ENCODE assay signal across 1 cellular context in genomic region chr9:127980056-127980705, GRCh38.
A peak's percentile ranks its signal among the peaks of the same experiment; 100 is the strongest.
TF ChIP-seq lines count a peak whose summit lies in the region.

No MANE protein-coding gene starts in this region.

TF ChIP-seq in K562, 482 proteins besides CTCF, POLR2A, EP300 and RAD21 (continued from another document and continues in another):
- no peak for TF ChIP-seq PATZ1 (CRISPR knock-in tag; IDR thresholded peaks at IDR 0.05; ENCODE audit: borderline replicate concordance)
- 0 out of 2 replicates have a peak, but pooled peaks have one; percentile 48 for TF ChIP-seq ZBTB7A (IDR thresholded peaks at IDR 0.05; ENCODE audit: borderline replicate concordance, control insufficient read depth, low read depth, low read length)
- TF ChIP-seq YY1 (IDR thresholded peaks at IDR 0.05; ENCODE audit: borderline replicate concordance in 1 of 3, control insufficient read depth in 1 of 3, extremely low read depth in 1 of 3, insufficient read depth in 3 of 3, insufficient read length in 1 of 3, insufficient replicate concordance in 2 of 3, low read depth in 1 of 3, low read length in 2 of 3) = peak in 1 of 3 experiments; percentile 7
- TF ChIP-seq MIER1 (IDR thresholded peaks at IDR 0.05; ENCODE audit: low read depth) = no peak
- 0 out of 2 replicates have a peak, but pooled peaks have one; percentile 3 for TF ChIP-seq NFE2 (IDR thresholded peaks at IDR 0.05; ENCODE audit: low read depth)
- TF ChIP-seq SOX6 (IDR thresholded peaks at IDR 0.05) = 0 out of 2 replicates have a peak, but pooled peaks have one; percentile 11
- TF ChIP-seq, protein P1, sequence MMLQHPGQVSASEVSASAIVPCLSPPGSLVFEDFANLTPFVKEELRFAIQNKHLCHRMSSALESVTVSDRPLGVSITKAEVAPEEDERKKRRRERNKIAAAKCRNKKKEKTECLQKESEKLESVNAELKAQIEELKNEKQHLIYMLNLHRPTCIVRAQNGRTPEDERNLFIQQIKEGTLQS (IDR thresholded peaks at IDR 0.05) = no peak
- TF ChIP-seq, protein P1 (CRISPR knock-in tag; conservative IDR thresholded peaks at IDR 0.05) = no peak
- no peak for TF ChIP-seq PML (IDR thresholded peaks at IDR 0.05; ENCODE audit: low read length)
- TF ChIP-seq MECOM (CRISPR knock-in tag; IDR thresholded peaks at IDR 0.05) = no peak
- TF ChIP-seq KLF16 (IDR thresholded peaks at IDR 0.05) = no peak
- TF ChIP-seq CC2D1A (IDR thresholded peaks at IDR 0.05) = no peak
- TF ChIP-seq SP1 (CRISPR knock-in tag; IDR thresholded peaks at IDR 0.05) = peak; percentile 42; the same call in 1 of the 2 replicates
- TF ChIP-seq, protein P2, sequence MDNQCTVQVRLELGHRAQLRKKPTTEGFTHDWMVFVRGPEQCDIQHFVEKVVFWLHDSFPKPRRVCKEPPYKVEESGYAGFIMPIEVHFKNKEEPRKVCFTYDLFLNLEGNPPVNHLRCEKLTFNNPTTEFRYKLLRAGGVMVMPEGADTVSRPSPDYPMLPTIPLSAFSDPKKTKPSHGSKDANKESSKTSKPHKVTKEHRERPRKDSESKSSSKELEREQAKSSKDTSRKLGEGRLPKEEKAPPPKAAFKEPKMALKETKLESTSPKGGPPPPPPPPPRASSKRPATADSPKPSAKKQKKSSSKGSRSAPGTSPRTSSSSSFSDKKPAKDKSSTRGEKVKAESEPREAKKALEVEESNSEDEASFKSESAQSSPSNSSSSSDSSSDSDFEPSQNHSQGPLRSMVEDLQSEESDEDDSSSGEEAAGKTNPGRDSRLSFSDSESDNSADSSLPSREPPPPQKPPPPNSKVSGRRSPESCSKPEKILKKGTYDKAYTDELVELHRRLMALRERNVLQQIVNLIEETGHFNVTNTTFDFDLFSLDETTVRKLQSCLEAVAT (IDR thresholded peaks at IDR 0.05) = no peak
- no peak for TF ChIP-seq TRIM24 (IDR thresholded peaks at IDR 0.05)
- no peak for TF ChIP-seq ETS1 (conservative IDR thresholded peaks at IDR 0.05; ENCODE audit: control insufficient read depth, low read depth, low read length)
- peak; percentile 47; the same call in 1 of the 2 replicates for TF ChIP-seq KLF13 (tag; IDR thresholded peaks at IDR 0.05; ENCODE audit: borderline replicate concordance, low read depth)
- 0 out of 2 replicates have a peak, but pooled peaks have one; percentile 20 for TF ChIP-seq PREB (CRISPR knock-in tag; IDR thresholded peaks at IDR 0.05)
- no peak for TF ChIP-seq ZNF23 (CRISPR knock-in tag; IDR thresholded peaks at IDR 0.05)
- TF ChIP-seq, protein P3, sequence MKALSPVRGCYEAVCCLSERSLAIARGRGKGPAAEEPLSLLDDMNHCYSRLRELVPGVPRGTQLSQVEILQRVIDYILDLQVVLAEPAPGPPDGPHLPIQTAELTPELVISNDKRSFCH (CRISPR knock-in tag; IDR thresholded peaks at IDR 0.05) = no peak
- TF ChIP-seq, protein P3 (tag; IDR thresholded peaks at IDR 0.05) = no peak
- no peak for TF ChIP-seq TEAD4 (IDR thresholded peaks at IDR 0.05; ENCODE audit: low read length)
- no peak for TF ChIP-seq TEAD4 (CRISPR knock-in tag; IDR thresholded peaks at IDR 0.05; ENCODE audit: borderline replicate concordance)
- TF ChIP-seq, protein P4, sequence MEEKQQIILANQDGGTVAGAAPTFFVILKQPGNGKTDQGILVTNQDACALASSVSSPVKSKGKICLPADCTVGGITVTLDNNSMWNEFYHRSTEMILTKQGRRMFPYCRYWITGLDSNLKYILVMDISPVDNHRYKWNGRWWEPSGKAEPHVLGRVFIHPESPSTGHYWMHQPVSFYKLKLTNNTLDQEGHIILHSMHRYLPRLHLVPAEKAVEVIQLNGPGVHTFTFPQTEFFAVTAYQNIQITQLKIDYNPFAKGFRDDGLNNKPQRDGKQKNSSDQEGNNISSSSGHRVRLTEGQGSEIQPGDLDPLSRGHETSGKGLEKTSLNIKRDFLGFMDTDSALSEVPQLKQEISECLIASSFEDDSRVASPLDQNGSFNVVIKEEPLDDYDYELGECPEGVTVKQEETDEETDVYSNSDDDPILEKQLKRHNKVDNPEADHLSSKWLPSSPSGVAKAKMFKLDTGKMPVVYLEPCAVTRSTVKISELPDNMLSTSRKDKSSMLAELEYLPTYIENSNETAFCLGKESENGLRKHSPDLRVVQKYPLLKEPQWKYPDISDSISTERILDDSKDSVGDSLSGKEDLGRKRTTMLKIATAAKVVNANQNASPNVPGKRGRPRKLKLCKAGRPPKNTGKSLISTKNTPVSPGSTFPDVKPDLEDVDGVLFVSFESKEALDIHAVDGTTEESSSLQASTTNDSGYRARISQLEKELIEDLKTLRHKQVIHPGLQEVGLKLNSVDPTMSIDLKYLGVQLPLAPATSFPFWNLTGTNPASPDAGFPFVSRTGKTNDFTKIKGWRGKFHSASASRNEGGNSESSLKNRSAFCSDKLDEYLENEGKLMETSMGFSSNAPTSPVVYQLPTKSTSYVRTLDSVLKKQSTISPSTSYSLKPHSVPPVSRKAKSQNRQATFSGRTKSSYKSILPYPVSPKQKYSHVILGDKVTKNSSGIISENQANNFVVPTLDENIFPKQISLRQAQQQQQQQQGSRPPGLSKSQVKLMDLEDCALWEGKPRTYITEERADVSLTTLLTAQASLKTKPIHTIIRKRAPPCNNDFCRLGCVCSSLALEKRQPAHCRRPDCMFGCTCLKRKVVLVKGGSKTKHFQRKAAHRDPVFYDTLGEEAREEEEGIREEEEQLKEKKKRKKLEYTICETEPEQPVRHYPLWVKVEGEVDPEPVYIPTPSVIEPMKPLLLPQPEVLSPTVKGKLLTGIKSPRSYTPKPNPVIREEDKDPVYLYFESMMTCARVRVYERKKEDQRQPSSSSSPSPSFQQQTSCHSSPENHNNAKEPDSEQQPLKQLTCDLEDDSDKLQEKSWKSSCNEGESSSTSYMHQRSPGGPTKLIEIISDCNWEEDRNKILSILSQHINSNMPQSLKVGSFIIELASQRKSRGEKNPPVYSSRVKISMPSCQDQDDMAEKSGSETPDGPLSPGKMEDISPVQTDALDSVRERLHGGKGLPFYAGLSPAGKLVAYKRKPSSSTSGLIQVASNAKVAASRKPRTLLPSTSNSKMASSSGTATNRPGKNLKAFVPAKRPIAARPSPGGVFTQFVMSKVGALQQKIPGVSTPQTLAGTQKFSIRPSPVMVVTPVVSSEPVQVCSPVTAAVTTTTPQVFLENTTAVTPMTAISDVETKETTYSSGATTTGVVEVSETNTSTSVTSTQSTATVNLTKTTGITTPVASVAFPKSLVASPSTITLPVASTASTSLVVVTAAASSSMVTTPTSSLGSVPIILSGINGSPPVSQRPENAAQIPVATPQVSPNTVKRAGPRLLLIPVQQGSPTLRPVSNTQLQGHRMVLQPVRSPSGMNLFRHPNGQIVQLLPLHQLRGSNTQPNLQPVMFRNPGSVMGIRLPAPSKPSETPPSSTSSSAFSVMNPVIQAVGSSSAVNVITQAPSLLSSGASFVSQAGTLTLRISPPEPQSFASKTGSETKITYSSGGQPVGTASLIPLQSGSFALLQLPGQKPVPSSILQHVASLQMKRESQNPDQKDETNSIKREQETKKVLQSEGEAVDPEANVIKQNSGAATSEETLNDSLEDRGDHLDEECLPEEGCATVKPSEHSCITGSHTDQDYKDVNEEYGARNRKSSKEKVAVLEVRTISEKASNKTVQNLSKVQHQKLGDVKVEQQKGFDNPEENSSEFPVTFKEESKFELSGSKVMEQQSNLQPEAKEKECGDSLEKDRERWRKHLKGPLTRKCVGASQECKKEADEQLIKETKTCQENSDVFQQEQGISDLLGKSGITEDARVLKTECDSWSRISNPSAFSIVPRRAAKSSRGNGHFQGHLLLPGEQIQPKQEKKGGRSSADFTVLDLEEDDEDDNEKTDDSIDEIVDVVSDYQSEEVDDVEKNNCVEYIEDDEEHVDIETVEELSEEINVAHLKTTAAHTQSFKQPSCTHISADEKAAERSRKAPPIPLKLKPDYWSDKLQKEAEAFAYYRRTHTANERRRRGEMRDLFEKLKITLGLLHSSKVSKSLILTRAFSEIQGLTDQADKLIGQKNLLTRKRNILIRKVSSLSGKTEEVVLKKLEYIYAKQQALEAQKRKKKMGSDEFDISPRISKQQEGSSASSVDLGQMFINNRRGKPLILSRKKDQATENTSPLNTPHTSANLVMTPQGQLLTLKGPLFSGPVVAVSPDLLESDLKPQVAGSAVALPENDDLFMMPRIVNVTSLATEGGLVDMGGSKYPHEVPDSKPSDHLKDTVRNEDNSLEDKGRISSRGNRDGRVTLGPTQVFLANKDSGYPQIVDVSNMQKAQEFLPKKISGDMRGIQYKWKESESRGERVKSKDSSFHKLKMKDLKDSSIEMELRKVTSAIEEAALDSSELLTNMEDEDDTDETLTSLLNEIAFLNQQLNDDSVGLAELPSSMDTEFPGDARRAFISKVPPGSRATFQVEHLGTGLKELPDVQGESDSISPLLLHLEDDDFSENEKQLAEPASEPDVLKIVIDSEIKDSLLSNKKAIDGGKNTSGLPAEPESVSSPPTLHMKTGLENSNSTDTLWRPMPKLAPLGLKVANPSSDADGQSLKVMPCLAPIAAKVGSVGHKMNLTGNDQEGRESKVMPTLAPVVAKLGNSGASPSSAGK (IDR thresholded peaks at IDR 0.05) = no peak
- TF ChIP-seq PHF21A (IDR thresholded peaks at IDR 0.05; ENCODE audit: borderline replicate concordance, low read depth) = no peak
- TF ChIP-seq SMARCC2 (IDR thresholded peaks at IDR 0.05; ENCODE audit: low read depth) = no peak
- no peak for TF ChIP-seq NFATC3 (IDR thresholded peaks at IDR 0.05)
- TF ChIP-seq EHMT2 (IDR thresholded peaks at IDR 0.05) = no peak
- no peak for TF ChIP-seq ZNF263 (CRISPR knock-in tag; IDR thresholded peaks at IDR 0.05; ENCODE audit: borderline replicate concordance)
- TF ChIP-seq MYC (IDR thresholded peaks at IDR 0.05; ENCODE audit: low read depth, low read length) = peak; percentile 19; the same call in 1 of the 2 replicates
- TF ChIP-seq MYC (CRISPR knock-in tag; IDR thresholded peaks at IDR 0.05; ENCODE audit: borderline replicate concordance, low read depth) = no peak
- 0 out of 2 replicates have a peak, but pooled peaks have one; percentile 15 for TF ChIP-seq E2F1 (CRISPR knock-in tag; IDR thresholded peaks at IDR 0.05)
- peak; percentile 13 for TF ChIP-seq KDM5B (IDR thresholded peaks at IDR 0.05; ENCODE audit: insufficient replicate concordance, low read depth, low read length)
- TF ChIP-seq SMAD4 (CRISPR knock-in tag; conservative IDR thresholded peaks at IDR 0.05) = peak; percentile 75; the same call in 1 of the 2 replicates
- TF ChIP-seq SREBF1 (IDR thresholded peaks at IDR 0.05; ENCODE audit: borderline replicate concordance, low read depth, low read length) = no peak
